In genomic region chr12:20963762-20964161, GRCh38 we compare ENCODE assay signal across 21 cellular contexts.
DNase-seq lines count a peak whose midpoint lies in the region; ATAC-seq and TF ChIP-seq lines count a peak whose summit lies in the region.
"Had no signal": no experiment of that assay in that cellular context is flagged by ENCODE, and none has a peak within 500 bp of the region (broad histone marks: within the 10 kb centered on the region; RNA-seq: fewer than 3 reads in every experiment).

No MANE protein-coding gene starts in this region.

- peaks cover 1 to 21% (median 9%) of the 10 kb centered on the region in 6 donors for H3K9me3 Mint-ChIP-seq in immature natural killer cell

- no peak overlapping the region for H3K4me3 Mint-ChIP-seq in immature natural killer cell
- H3K4me3 Mint-ChIP-seq: CD14-positive monocyte had no signal

- no peaks in the 10 kb centered on the region for H3K27me3 Mint-ChIP-seq in immature natural killer cell (ENCODE audit: low read depth in 3 of 3)

- no peaks in the 10 kb centered on the region for H3K36me3 Mint-ChIP-seq in immature natural killer cell
- H3K36me3 Mint-ChIP-seq: CD14-positive monocyte had no signal

- H3K27ac Mint-ChIP-seq in immature natural killer cell, result no peak overlapping the region
- H3K27ac Mint-ChIP-seq: CD14-positive monocyte had no signal

- H3K27ac ChIP-seq in left lung, result no peak overlapping the region
- H3K27ac ChIP-seq: 22Rv1, PC-9, RWPE1 had no signal

- intact Hi-C loops in left lung (cut with DNase I), result no loop called here

- H3K9me3 ChIP-seq in left lung, result peaks cover 0 to 3% of the 10 kb centered on the region in 2 donors

- no peaks in the 10 kb centered on the region for H3K36me3 ChIP-seq in left lung

- no peak for TF ChIP-seq CTCF in left lung (IDR thresholded peaks at IDR 0.05)

- peak; percentile 49 for ATAC-seq in left lung
- ATAC-seq: GM12878 had no signal

- no peak overlapping the region for H3K4me3 ChIP-seq in left lung
- H3K4me3 ChIP-seq: GM12878, PC-9 had no signal

- H3K27me3 ChIP-seq in left lung, result no peaks in the 10 kb centered on the region

- no peaks in the 10 kb centered on the region for H3K4me1 Mint-ChIP-seq in immature natural killer cell
- H3K4me1 Mint-ChIP-seq: CD14-positive monocyte had no signal

- H3K4me1 ChIP-seq in left lung, result no peaks in the 10 kb centered on the region

- DNase-seq in DMS153 (lab: John Stamatoyannopoulos, UW), result peak; percentile 45
- DNase-seq in DMS153 treated with DMSO at 0.1 percent for 48 hours (lab: John Stamatoyannopoulos, UW; ENCODE audit: unreplicated experiment), result no peak
- DNase-seq in DMS53 treated with DMSO at 0.1 percent for 48 hours (lab: John Stamatoyannopoulos, UW; ENCODE audit: unreplicated experiment), result peak; percentile 98
- peak; percentile 54 for DNase-seq in NCI-H748 (lab: John Stamatoyannopoulos, UW; ENCODE audit: unreplicated experiment)
- DNase-seq in left lung, result no peak
- no peak for DNase-seq in GOT3 (lab: John Stamatoyannopoulos, UW)
- no peak for DNase-seq in immature natural killer cell
- DNase-seq in NCI-H2196 (lab: John Stamatoyannopoulos, UW; ENCODE audit: unreplicated experiment), result no peak
- DNase-seq: EL, KG1, MV-4-11, NCI-H1436 treated with DMSO at 0.1 percent for 48 hours, NCI-H2081 treated with DMSO at 0.1 percent for 48 hours, NCI-H226, NCI-H82, PC-9, T-helper 1 cell had no signal

Comparison
In these comparisons a context has a peak if more than half of its experiments do, and no peak if none do; other contexts are left out.
1. DNase-seq: peak in DMS153 (single experiment), DMS53 treated with DMSO at 0.1 percent for 48 hours (single experiment) and NCI-H748 (single experiment); none in DMS153 treated with DMSO at 0.1 percent for 48 hours (single experiment), left lung (0 of 2), GOT3 (single experiment), immature natural killer cell (0 of 3) and NCI-H2196 (single experiment).